17 cellular contexts compared by ENCODE assay signal in genomic region chr2:81542119-81542518, GRCh38.
A peak's percentile ranks its signal among the peaks of the same experiment; 100 is the strongest.
DNase-seq lines count a peak whose midpoint lies in the region; ATAC-seq and TF ChIP-seq lines count a peak whose summit lies in the region.
"Had no signal": no experiment of that assay in that cellular context is flagged by ENCODE, and none has a peak within 500 bp of the region (broad histone marks: within the 10 kb centered on the region; RNA-seq: fewer than 3 reads in every experiment).

No MANE protein-coding gene starts in this region.

- DNase-seq in NCI-H748 (lab: John Stamatoyannopoulos, UW; ENCODE audit: unreplicated experiment) (peak; percentile 45), NCI-H748 treated with DMSO at 0.1 percent for 48 hours (lab: John Stamatoyannopoulos, UW) (no peak), HCT116 (ENCODE audit: low read depth, low spot score) (no peak), RWPE1 (ENCODE audit: low spot score) (peak; percentile 13), H4 (ENCODE audit: low spot score) (no peak), NCI-H524 (lab: John Stamatoyannopoulos, UW) (no peak)
- DNase-seq: C1 segment of cervical spinal cord; Calu3; CD4-positive, alpha-beta T cell; DMS 273 treated with DMSO at 0.1 percent for 48 hours; DMS79 treated with DMSO at 0.1 percent for 48 hours; EL; GDM1; H9 had no signal

- peak overlapping the region; percentile 80 for H2AFZ ChIP-seq in HCT116 (ENCODE audit: low read depth, low read length, poor library complexity, severe bottlenecking)
- H2AFZ ChIP-seq: GM23338 had no signal

- RAD21 ChIA-PET in HCT116 (lab: Charles Lee; ENCODE audit: low non-redundant PET in 1 of 2, low total read pairs in 2 of 2, uncharacterized antibody in 2 of 2, unreplicated experiment in 2 of 2), result no interaction called here

- CTCF ChIA-PET in HCT116 (lab: Charles Lee), result no interaction called here
- CTCF ChIA-PET in RWPE1 (lab: Yijun Ruan, JAX), result no interaction called here

- POLR2A ChIA-PET in HCT116 (lab: Charles Lee) (no interaction called here), RWPE1 (lab: Yijun Ruan, JAX; ENCODE audit: low non-redundant PET) (no interaction called here)

- H3K9ac ChIP-seq in HCT116 (ENCODE audit: low read length), result no peak overlapping the region

- H3K27me3 ChIP-seq in HCT116 (ENCODE audit: insufficient read depth, low read length), result no peaks in the 10 kb centered on the region

- H3K4me2 ChIP-seq in HCT116 (ENCODE audit: low read length), result no peak overlapping the region
- H3K4me2 ChIP-seq: GM23338 had no signal

- no peak for TF ChIP-seq RAD21 in HCT116 (IDR thresholded peaks at IDR 0.05; ENCODE audit: low read depth)

- intact Hi-C loops in HCT116 (cut with micrococcal nuclease), result no loop called here

- H4K20me1 ChIP-seq in HCT116 (ENCODE audit: insufficient read depth), result no peaks in the 10 kb centered on the region

- H3K27ac ChIP-seq in HCT116 (ENCODE audit: low read depth, low read length) (no peak overlapping the region), RWPE1 (no peak overlapping the region)

- H3K9me3 ChIP-seq in HCT116 (ENCODE audit: control insufficient read depth in 1 of 2, insufficient read depth in 1 of 2, low read depth in 1 of 2, low read length in 2 of 2), result no peaks in the 10 kb centered on the region

- H3K4me3 ChIP-seq in HCT116 (replicated peaks in 1 of 2; ENCODE audit: low read depth in 1 of 2, low read length in 2 of 2), result no peak overlapping the region
- H3K4me3 ChIP-seq: GM23338 had no signal

- H3K36me3 ChIP-seq in HCT116 (ENCODE audit: control insufficient read depth in 1 of 2, insufficient read depth in 2 of 2, low read length in 2 of 2), result no peaks in the 10 kb centered on the region

- TF ChIP-seq POLR2A in HCT116 (IDR thresholded peaks at IDR 0.05; ENCODE audit: borderline replicate concordance, extremely low read depth, insufficient read depth, insufficient read length), result no peak

- no peaks in the 10 kb centered on the region for H3K79me2 ChIP-seq in HCT116 (ENCODE audit: insufficient read depth, low read length)

- no peaks in the 10 kb centered on the region for H3K4me1 ChIP-seq in HCT116 (ENCODE audit: control insufficient read depth in 1 of 2, insufficient read depth in 2 of 2, low read length in 2 of 2)

- TF ChIP-seq CTCF in HCT116 (IDR thresholded peaks at IDR 0.05 in 2 of 3, conservative IDR thresholded peaks at IDR 0.05 in 1 of 3; ENCODE audit: borderline replicate concordance in 1 of 3, insufficient read depth in 1 of 3, low read depth in 2 of 3, low read length in 2 of 3) (no peak), RWPE1 (conservative IDR thresholded peaks at IDR 0.05; ENCODE audit: low read depth) (no peak)

- H3K9me2 ChIP-seq in HCT116 (ENCODE audit: insufficient read depth), result no peaks in the 10 kb centered on the region

- no peak for ATAC-seq in HCT116
- no peak for ATAC-seq in GM18861 (IDR thresholded peaks at IDR 0.05; ENCODE audit: unreplicated experiment)
- ATAC-seq: GM23338, HepG2 had no signal

- BruUV-seq in HCT116 (replicated peaks; lab: Mats Ljungman, UMichigan), result no TSS peak

TF ChIP-seq in HCT116, 20 proteins besides CTCF, POLR2A, EP300 and RAD21:
- TF ChIP-seq CEBPB (IDR thresholded peaks at IDR 0.05; ENCODE audit: low read depth) (no peak), EGR1 (IDR thresholded peaks at IDR 0.05; ENCODE audit: low read depth) (no peak), CBX3 (IDR thresholded peaks at IDR 0.05; ENCODE audit: low read depth) (no peak), EZH2phosphoT487 (IDR thresholded peaks at IDR 0.05; ENCODE audit: borderline replicate concordance) (no peak), SRF (IDR thresholded peaks at IDR 0.05; ENCODE audit: low read depth) (no peak), JUND (IDR thresholded peaks at IDR 0.05) (no peak)

Comparison
In these comparisons a context has a peak if more than half of its experiments do, and no peak if none do; other contexts are left out.
1. DNase-seq: peak in NCI-H748 (single experiment) and RWPE1 (single experiment); none in NCI-H748 treated with DMSO at 0.1 percent for 48 hours (single experiment), HCT116 (single experiment), H4 (single experiment) and NCI-H524 (0 of 2).